In the genomic region with DNA sequence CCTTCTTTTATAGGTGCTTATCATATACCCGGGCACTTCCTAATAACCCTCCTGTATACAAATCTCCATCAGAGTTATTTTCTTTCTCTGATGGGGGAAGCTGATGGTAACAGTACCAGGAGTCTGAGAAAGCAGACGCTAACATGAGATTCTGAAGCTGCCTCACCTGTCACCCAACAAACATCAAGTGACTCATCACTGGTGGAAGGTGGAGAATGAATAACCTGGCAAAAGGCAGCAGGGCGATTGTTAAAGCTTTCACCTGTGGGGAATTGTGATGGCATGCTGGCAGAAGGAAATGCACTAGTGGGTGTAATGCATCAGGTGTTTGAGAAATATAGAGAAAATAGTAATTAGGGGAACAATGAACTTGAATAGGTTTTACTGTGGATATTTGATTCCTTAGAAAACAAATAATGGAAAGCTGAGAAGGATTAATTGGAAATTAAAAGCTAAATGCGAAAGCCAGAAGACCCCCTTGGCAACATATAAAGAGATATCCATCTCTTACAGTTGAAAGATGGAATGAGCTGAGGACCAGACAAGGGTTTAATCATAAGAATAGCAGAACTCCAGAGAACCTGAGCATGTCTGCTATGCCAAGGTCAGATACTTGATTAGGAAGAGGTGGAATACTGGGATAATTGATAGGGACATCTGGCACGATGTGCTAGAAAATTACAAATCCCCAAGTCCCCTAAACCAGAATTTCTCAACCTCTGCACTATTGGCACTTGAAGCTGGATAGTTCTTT, we compare ENCODE assay signal across 16 cellular contexts.
DNase-seq lines count a peak whose midpoint lies in the region; TF ChIP-seq lines count a peak whose summit lies in the region.
"Had no signal": no experiment of that assay in that cellular context is flagged by ENCODE, and none has a peak within 500 bp of the region (broad histone marks: within the 10 kb centered on the region; RNA-seq: fewer than 3 reads in every experiment).

No MANE protein-coding gene starts in this region.

- H3K27me3 ChIP-seq in mammary epithelial cell (ENCODE audit: insufficient read depth, low read length), result no peaks in the 10 kb centered on the region
- H3K27me3 ChIP-seq in spleen (replicated peaks in 1 of 7), result no peaks in the 10 kb centered on the region
- no peaks in the 10 kb centered on the region for H3K27me3 ChIP-seq in vagina
- H3K27me3 ChIP-seq in Karpas-422 (ENCODE audit: low read length), result no peaks in the 10 kb centered on the region

- TF ChIP-seq CTCF in mammary epithelial cell (conservative IDR thresholded peaks at IDR 0.05 in 1 of 2, IDR thresholded peaks at IDR 0.05 in 1 of 2; ENCODE audit: extremely low read depth in 1 of 2, insufficient read depth in 1 of 2, low read depth in 1 of 2, low read length in 2 of 2) (no peak), spleen (IDR thresholded peaks at IDR 0.05 in 8 of 11, conservative IDR thresholded peaks at IDR 0.05 in 3 of 11) (no peak), vagina (IDR thresholded peaks at IDR 0.05) (no peak)

- no peak overlapping the region for H3K4me3 ChIP-seq in mammary epithelial cell (replicated peaks in 1 of 3; ENCODE audit: insufficient read depth in 1 of 3, low read depth in 2 of 3, low read length in 3 of 3)
- H3K4me3 ChIP-seq in spleen, result no peak overlapping the region
- no peak overlapping the region for H3K4me3 ChIP-seq in vagina
- H3K4me3 ChIP-seq in Karpas-422 (ENCODE audit: low read length), result no peak overlapping the region

- peaks cover 6% of the 10 kb centered on the region for H3K4me1 ChIP-seq in mammary epithelial cell (ENCODE audit: insufficient read depth, low read length)
- H3K4me1 ChIP-seq in spleen, result no peaks in the 10 kb centered on the region
- no peaks in the 10 kb centered on the region for H3K4me1 ChIP-seq in vagina
- no peaks in the 10 kb centered on the region for H3K4me1 ChIP-seq in Karpas-422 (ENCODE audit: low read length)

- H4K20me1 ChIP-seq in mammary epithelial cell (ENCODE audit: insufficient read depth, low read length), result no peaks in the 10 kb centered on the region
- H4K20me1 ChIP-seq in Karpas-422 (ENCODE audit: insufficient read depth, low read depth, low read length), result no peaks in the 10 kb centered on the region

- dilution Hi-C loops in mammary epithelial cell (cut with HindIII; ENCODE audit: low sequenced_read_pairs), result no loop called here

- intact Hi-C loops in mammary epithelial cell (cut with micrococcal nuclease) (no loop called here), spleen (cut with DNase I; ENCODE audit: low total_unique reads) (no loop called here), vagina (cut with DNase I) (no loop called here)

- BruUV-seq in mammary epithelial cell (replicated peaks; lab: Mats Ljungman, UMichigan), result no TSS peak

- WGBS in mammary epithelial cell (ENCODE audit: low coverage, missing lambda C conversion rate), result 72% methylated on average over 5 of the region's 5 CpGs
- WGBS in spleen, 5 donors, result 82 to 91% (median 86%) methylated on average over 5 of the region's 5 CpGs

- DNase-seq in COR-L47 (lab: John Stamatoyannopoulos, UW) (peak; percentile 23), DMS53 treated with DMSO at 0.1 percent for 48 hours (lab: John Stamatoyannopoulos, UW; ENCODE audit: unreplicated experiment) (peak; percentile 84), mammary epithelial cell (peak; percentile 57), kidney tubule cell (ENCODE audit: low spot score) (peak; percentile 56), spleen (no peak), vagina (ENCODE audit: extremely low spot score in 2 of 2) (no peak), Karpas-422 (no peak)
- DNase-seq: CD4-positive, CD25-positive, alpha-beta regulatory T cell; KG1; MV-4-11; NCI-H1930; NCI-H345; NCI-H524; OCI-M1; Right ventricle myocardium superior; SW 1271 had no signal

- TF ChIP-seq POLR2A in spleen (IDR thresholded peaks at IDR 0.05) (no peak), vagina (IDR thresholded peaks at IDR 0.05) (no peak)

- in situ Hi-C loops in mammary epithelial cell (cut with MboI; ENCODE audit: low sequenced_read_pairs in 2 of 2), result loop anchor here in 1 of 2 donors (25.0 kb wide), 2 partner anchors 267 to 392 kb away; no protein-coding TSS in a partner anchor

- H2AFZ ChIP-seq in mammary epithelial cell (ENCODE audit: low read depth, low read length) (no peak overlapping the region), Karpas-422 (ENCODE audit: low read length) (no peak overlapping the region)

- no peaks in the 10 kb centered on the region for H3K79me2 ChIP-seq in mammary epithelial cell (ENCODE audit: insufficient read depth, low read length)
- no peaks in the 10 kb centered on the region for H3K79me2 ChIP-seq in Karpas-422 (ENCODE audit: low read length)

- H3K36me3 ChIP-seq in mammary epithelial cell (ENCODE audit: insufficient read depth, low read length) (no peaks in the 10 kb centered on the region), spleen (no peaks in the 10 kb centered on the region), vagina (no peaks in the 10 kb centered on the region), Karpas-422 (ENCODE audit: insufficient read depth, low read length) (no peaks in the 10 kb centered on the region)

- H3K4me2 ChIP-seq in mammary epithelial cell (ENCODE audit: insufficient read depth, low read depth, low read length) (no peak overlapping the region), Karpas-422 (ENCODE audit: low read depth, low read length, poor library complexity, severe bottlenecking) (no peak overlapping the region)

- no peaks in the 10 kb centered on the region for H3K9me2 ChIP-seq in Karpas-422 (replicated peaks; ENCODE audit: insufficient read depth, low read length)

- no peak overlapping the region for H3K27ac ChIP-seq in mammary epithelial cell (ENCODE audit: insufficient read depth, low read depth, low read length)
- no peak overlapping the region for H3K27ac ChIP-seq in spleen
- no peak overlapping the region for H3K27ac ChIP-seq in vagina
- H3K27ac ChIP-seq in Karpas-422 (ENCODE audit: low read length), result no peak overlapping the region

- no peak overlapping the region for H3K9ac ChIP-seq in mammary epithelial cell (ENCODE audit: insufficient read depth, low read length)
- no peak overlapping the region for H3K9ac ChIP-seq in Karpas-422 (ENCODE audit: low read length)

- CTCF ChIA-PET in mammary epithelial cell (lab: Charles Lee; ENCODE audit: low non-redundant PET), result interaction anchor here (0.5 to 1.0 kb wide), 3 partner anchors 16 to 183 kb away, joined by 3 to 6 read pairs (median 3); no protein-coding TSS in a partner anchor

- H3K9me3 ChIP-seq in mammary epithelial cell (replicated peaks; ENCODE audit: insufficient read depth, low read length) (no peaks in the 10 kb centered on the region), spleen (peaks cover 0 to 5% (median 0%) of the 10 kb centered on the region in 8 donors), vagina (no peaks in the 10 kb centered on the region), Karpas-422 (ENCODE audit: low read length) (peaks cover 3% of the 10 kb centered on the region; the same call in 1 of the 2 replicates)

Comparison
In these comparisons a context has a peak if more than half of its experiments do, and no peak if none do; other contexts are left out.
1. DNase-seq: peak in COR-L47 (single experiment), DMS53 treated with DMSO at 0.1 percent for 48 hours (single experiment), mammary epithelial cell (single experiment) and kidney tubule cell (single experiment); none in spleen (single experiment), vagina (0 of 2) and Karpas-422 (single experiment).